ENCODE assay signal across 2 cellular contexts in the genomic region with DNA sequence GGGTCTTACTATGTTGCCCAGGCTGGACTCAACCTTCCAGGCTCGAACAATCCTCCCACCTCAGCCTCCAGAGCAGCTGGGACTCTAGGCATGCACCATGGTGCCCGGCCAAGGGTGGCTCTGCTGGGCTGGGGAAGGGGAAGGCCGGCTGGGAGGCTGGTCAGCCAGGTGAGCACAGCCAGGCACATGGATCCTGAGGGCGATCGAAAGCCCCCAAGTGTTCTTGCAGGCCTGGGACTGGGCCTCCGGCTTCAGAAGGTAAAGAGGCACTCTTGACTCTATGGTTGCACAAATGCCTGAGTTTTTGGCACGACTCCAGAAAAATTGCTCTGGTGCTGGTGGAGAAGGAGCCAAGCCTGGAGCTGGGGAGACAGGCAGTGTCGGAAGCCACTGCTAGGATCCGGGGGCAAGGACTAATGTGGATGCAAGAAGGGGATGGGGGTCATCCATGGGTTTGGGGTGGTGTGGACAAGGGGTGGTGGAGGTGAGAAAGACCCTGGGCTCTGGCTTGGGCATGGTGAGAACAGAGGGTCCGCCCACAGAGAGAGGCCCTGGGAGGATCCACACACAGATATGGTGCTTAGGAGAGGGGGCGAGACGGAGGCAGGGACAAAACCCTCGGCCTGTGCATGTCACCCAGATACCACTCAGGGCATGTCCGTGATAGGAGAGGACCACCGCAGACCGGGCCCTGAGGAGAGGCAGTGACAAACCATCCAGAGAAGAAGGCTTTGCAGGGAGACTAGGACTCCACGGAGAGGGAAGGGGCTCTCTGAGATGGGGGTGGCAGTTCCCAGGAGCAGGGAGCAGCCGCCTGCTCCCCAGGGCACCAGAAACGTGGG.
TF ChIP-seq lines count a peak whose summit lies in the region.

No MANE protein-coding gene starts in this region.

TF ChIP-seq in HEK293, 187 proteins besides CTCF, POLR2A, EP300 and RAD21:
- peak; percentile 20; the same call in 1 of the 2 replicates for TF ChIP-seq EGR2 (tag by site-specific recombination; IDR thresholded peaks at IDR 0.05; ENCODE audit: low read depth)
- TF ChIP-seq ZNF112 (tag by site-specific recombination; IDR thresholded peaks at IDR 0.05) = no peak
- 0 out of 2 replicates have a peak, but pooled peaks have one; percentile 43 for TF ChIP-seq ZNF121 (tag by site-specific recombination; IDR thresholded peaks at IDR 0.05)
- TF ChIP-seq ZFHX2 (tag by site-specific recombination; conservative IDR thresholded peaks at IDR 0.05) = peak; percentile 54
TF ChIP-seq in HEK293: peak in this region for 3.

TF ChIP-seq in H1, 55 proteins besides CTCF, POLR2A, EP300 and RAD21:
- TF ChIP-seq NRF1 (IDR thresholded peaks at IDR 0.05; ENCODE audit: low read depth, low read length) = no peak
- TF ChIP-seq, protein P1, sequence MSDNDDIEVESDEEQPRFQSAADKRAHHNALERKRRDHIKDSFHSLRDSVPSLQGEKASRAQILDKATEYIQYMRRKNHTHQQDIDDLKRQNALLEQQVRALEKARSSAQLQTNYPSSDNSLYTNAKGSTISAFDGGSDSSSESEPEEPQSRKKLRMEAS (IDR thresholded peaks at IDR 0.05) = no peak
- TF ChIP-seq, protein P2, sequence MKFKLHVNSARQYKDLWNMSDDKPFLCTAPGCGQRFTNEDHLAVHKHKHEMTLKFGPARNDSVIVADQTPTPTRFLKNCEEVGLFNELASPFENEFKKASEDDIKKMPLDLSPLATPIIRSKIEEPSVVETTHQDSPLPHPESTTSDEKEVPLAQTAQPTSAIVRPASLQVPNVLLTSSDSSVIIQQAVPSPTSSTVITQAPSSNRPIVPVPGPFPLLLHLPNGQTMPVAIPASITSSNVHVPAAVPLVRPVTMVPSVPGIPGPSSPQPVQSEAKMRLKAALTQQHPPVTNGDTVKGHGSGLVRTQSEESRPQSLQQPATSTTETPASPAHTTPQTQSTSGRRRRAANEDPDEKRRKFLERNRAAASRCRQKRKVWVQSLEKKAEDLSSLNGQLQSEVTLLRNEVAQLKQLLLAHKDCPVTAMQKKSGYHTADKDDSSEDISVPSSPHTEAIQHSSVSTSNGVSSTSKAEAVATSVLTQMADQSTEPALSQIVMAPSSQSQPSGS (IDR thresholded peaks at IDR 0.05; ENCODE audit: low read length) = no peak
- no peak for TF ChIP-seq TAF1 (IDR thresholded peaks at IDR 0.05; ENCODE audit: low read depth, low read length)
- TF ChIP-seq EZH2 (IDR thresholded peaks at IDR 0.05; ENCODE audit: low read depth, low read length, severe bottlenecking) = no peak
- no peak for TF ChIP-seq FOSL1 (IDR thresholded peaks at IDR 0.05; ENCODE audit: insufficient read depth, low read depth, low read length)
- no peak for TF ChIP-seq KDM5A (IDR thresholded peaks at IDR 0.05; ENCODE audit: low read length)
- TF ChIP-seq ZNF274 (IDR thresholded peaks at IDR 0.05; ENCODE audit: borderline replicate concordance, extremely low read depth, low read length) = no peak
- TF ChIP-seq KDM1A (IDR thresholded peaks at IDR 0.05; ENCODE audit: borderline replicate concordance, low read length) = no peak
- TF ChIP-seq BCL11A (IDR thresholded peaks at IDR 0.05; ENCODE audit: low read depth in 2 of 2, low read length in 2 of 2) = no peak
